2 cellular contexts compared by ENCODE assay signal in the genomic region with DNA sequence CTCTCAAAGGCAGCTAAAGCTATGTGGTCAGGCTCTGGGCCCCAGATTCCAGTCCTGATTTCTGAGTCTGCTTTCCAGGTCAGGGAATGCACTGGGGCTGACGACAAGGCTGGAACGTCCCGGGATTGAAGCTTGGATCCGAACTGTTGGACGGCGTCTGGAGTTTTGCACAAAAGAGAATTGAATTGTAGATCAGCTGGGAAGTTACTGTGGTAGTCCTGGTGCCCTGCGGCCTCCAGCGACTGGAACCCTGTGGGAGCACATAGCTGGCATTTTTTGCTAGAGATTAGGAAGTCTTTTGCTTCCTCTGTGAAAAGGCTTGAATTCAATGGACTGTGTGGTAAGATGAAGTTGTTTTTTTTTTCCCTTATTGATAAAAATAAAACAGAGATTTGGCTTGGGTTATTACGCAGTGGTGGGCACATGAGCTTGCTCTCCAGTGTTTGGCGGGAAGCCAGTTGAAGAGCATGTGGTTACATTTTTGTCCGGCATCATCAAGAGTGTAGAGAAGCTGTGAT.
TF ChIP-seq lines count a peak whose summit lies in the region.

A gene (plus strand): TSS at position 51 of the 518 bp plus-strand sequence.

TF ChIP-seq in liver, 16 proteins besides CTCF, POLR2A, EP300 and RAD21 (continued from another document):
- TF ChIP-seq, protein P1, sequence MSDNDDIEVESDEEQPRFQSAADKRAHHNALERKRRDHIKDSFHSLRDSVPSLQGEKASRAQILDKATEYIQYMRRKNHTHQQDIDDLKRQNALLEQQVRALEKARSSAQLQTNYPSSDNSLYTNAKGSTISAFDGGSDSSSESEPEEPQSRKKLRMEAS (IDR thresholded peaks at IDR 0.05): no peak
- TF ChIP-seq EGR1 (IDR thresholded peaks at IDR 0.05; ENCODE audit: low read depth in 2 of 2): no peak

TF ChIP-seq in HepG2, 621 proteins besides CTCF, POLR2A, EP300 and RAD21 (continued from another document):
- TF ChIP-seq, protein P2, sequence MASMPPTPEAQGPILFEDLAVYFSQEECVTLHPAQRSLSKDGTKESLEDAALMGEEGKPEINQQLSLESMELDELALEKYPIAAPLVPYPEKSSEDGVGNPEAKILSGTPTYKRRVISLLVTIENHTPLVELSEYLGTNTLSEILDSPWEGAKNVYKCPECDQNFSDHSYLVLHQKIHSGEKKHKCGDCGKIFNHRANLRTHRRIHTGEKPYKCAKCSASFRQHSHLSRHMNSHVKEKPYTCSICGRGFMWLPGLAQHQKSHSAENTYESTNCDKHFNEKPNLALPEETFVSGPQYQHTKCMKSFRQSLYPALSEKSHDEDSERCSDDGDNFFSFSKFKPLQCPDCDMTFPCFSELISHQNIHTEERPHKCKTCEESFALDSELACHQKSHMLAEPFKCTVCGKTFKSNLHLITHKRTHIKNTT (CRISPR knock-in tag; IDR thresholded peaks at IDR 0.05): no peak
- TF ChIP-seq, protein P3, sequence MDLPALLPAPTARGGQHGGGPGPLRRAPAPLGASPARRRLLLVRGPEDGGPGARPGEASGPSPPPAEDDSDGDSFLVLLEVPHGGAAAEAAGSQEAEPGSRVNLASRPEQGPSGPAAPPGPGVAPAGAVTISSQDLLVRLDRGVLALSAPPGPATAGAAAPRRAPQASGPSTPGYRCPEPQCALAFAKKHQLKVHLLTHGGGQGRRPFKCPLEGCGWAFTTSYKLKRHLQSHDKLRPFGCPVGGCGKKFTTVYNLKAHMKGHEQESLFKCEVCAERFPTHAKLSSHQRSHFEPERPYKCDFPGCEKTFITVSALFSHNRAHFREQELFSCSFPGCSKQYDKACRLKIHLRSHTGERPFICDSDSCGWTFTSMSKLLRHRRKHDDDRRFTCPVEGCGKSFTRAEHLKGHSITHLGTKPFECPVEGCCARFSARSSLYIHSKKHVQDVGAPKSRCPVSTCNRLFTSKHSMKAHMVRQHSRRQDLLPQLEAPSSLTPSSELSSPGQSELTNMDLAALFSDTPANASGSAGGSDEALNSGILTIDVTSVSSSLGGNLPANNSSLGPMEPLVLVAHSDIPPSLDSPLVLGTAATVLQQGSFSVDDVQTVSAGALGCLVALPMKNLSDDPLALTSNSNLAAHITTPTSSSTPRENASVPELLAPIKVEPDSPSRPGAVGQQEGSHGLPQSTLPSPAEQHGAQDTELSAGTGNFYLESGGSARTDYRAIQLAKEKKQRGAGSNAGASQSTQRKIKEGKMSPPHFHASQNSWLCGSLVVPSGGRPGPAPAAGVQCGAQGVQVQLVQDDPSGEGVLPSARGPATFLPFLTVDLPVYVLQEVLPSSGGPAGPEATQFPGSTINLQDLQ (CRISPR knock-in tag; IDR thresholded peaks at IDR 0.05): no peak
- TF ChIP-seq NR2F6 (IDR thresholded peaks at IDR 0.05) (no peak), NR2F6 (CRISPR knock-in tag; IDR thresholded peaks at IDR 0.05) (no peak), EHMT2 (IDR thresholded peaks at IDR 0.05; ENCODE audit: borderline replicate concordance, low read depth, low read length) (no peak), ZNF670 (CRISPR knock-in tag; IDR thresholded peaks at IDR 0.05; ENCODE audit: borderline replicate concordance) (no peak), ZBTB42 (CRISPR knock-in tag; IDR thresholded peaks at IDR 0.05) (no peak), MED8 (CRISPR knock-in tag; IDR thresholded peaks at IDR 0.05; ENCODE audit: insufficient replicate concordance) (no peak), RFXAP (CRISPR knock-in tag; IDR thresholded peaks at IDR 0.05; ENCODE audit: borderline replicate concordance) (no peak), ZNF337 (CRISPR knock-in tag; IDR thresholded peaks at IDR 0.05; ENCODE audit: borderline replicate concordance, low read depth) (no peak), ZC3H13 (CRISPR knock-in tag; IDR thresholded peaks at IDR 0.05) (no peak), PHF5A (CRISPR knock-in tag; IDR thresholded peaks at IDR 0.05; ENCODE audit: low read depth, unreplicated experiment) (no peak), ZNF138 (CRISPR knock-in tag; IDR thresholded peaks at IDR 0.05; ENCODE audit: low read depth) (no peak), GATAD1 (CRISPR knock-in tag; IDR thresholded peaks at IDR 0.05) (no peak)
- TF ChIP-seq, protein P4, sequence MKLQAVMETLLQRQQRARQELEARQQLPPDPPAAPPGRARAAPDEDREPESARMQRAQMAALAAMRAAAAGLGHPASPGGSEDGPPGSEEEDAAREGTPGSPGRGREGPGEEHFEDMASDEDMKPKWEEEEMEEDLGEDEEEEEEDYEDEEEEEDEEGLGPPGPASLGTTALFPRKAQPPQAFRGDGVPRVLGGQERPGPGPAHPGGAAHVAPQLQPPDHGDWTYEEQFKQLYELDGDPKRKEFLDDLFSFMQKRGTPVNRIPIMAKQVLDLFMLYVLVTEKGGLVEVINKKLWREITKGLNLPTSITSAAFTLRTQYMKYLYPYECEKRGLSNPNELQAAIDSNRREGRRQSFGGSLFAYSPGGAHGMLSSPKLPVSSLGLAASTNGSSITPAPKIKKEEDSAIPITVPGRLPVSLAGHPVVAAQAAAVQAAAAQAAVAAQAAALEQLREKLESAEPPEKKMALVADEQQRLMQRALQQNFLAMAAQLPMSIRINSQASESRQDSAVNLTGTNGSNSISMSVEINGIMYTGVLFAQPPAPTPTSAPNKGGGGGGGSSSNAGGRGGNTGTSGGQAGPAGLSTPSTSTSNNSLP (IDR thresholded peaks at IDR 0.05; ENCODE audit: low read depth, low read length): no peak
- TF ChIP-seq, protein P5, sequence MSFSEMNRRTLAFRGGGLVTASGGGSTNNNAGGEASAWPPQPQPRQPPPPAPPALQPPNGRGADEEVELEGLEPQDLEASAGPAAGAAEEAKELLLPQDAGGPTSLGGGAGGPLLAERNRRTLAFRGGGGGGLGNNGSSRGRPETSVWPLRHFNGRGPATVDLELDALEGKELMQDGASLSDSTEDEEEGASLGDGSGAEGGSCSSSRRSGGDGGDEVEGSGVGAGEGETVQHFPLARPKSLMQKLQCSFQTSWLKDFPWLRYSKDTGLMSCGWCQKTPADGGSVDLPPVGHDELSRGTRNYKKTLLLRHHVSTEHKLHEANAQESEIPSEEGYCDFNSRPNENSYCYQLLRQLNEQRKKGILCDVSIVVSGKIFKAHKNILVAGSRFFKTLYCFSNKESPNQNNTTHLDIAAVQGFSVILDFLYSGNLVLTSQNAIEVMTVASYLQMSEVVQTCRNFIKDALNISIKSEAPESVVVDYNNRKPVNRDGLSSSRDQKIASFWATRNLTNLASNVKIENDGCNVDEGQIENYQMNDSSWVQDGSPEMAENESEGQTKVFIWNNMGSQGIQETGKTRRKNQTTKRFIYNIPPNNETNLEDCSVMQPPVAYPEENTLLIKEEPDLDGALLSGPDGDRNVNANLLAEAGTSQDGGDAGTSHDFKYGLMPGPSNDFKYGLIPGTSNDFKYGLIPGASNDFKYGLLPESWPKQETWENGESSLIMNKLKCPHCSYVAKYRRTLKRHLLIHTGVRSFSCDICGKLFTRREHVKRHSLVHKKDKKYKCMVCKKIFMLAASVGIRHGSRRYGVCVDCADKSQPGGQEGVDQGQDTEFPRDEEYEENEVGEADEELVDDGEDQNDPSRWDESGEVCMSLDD (CRISPR knock-in tag; IDR thresholded peaks at IDR 0.05; ENCODE audit: borderline replicate concordance): no peak
- TF ChIP-seq, protein P6, sequence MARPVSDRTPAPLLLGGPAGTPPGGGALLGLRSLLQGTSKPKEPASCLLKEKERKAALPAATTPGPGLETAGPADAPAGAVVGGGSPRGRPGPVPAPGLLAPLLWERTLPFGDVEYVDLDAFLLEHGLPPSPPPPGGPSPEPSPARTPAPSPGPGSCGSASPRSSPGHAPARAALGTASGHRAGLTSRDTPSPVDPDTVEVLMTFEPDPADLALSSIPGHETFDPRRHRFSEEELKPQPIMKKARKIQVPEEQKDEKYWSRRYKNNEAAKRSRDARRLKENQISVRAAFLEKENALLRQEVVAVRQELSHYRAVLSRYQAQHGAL (CRISPR knock-in tag; IDR thresholded peaks at IDR 0.05; ENCODE audit: not compliant biosample characterization): no peak
